Comparison of ENCODE assay signal across 21 cellular contexts in genomic region chr11:71843858-71844257, GRCh38. TPM values are rescaled to one million over a fixed set of nuclear protein-coding genes. Genes with fewer than 3 reads are reported as not detected.
DNase-seq lines count a peak whose midpoint lies in the region; FAIRE-seq lines count a peak whose summit lies in the region.
"Had no signal": no experiment of that assay in that cellular context is flagged by ENCODE, and none has a peak within 500 bp of the region (broad histone marks: within the 10 kb centered on the region; RNA-seq: fewer than 3 reads in every experiment).

No MANE protein-coding gene starts in this region.

- H3K23ac ChIP-seq in neuronal stem cell (ENCODE audit: low read depth, low read length, poor library complexity), result no peak overlapping the region

- no peaks in the 10 kb centered on the region for H3K36me3 ChIP-seq in ES-I3 (ENCODE audit: insufficient read depth, low read length)
- H3K36me3 ChIP-seq in NT2/D1 (ENCODE audit: insufficient read depth, insufficient read length, low read length), result no peaks in the 10 kb centered on the region
- no peaks in the 10 kb centered on the region for H3K36me3 ChIP-seq in neuronal stem cell (replicated peaks in 1 of 2; ENCODE audit: control insufficient read depth in 2 of 2, insufficient read depth in 2 of 2, low read length in 2 of 2)
- H3K36me3 ChIP-seq: BE2C, MG63 had no signal

- H3K27ac ChIP-seq in neuronal stem cell (replicated peaks; ENCODE audit: low read length), result no peak overlapping the region
- H3K27ac ChIP-seq: GM23248 had no signal

- no peak overlapping the region for H2BK120ac ChIP-seq in neuronal stem cell (ENCODE audit: low read depth, low read length)

- H3K9me3 ChIP-seq in ES-I3 (ENCODE audit: control insufficient read depth, insufficient read depth, low read length) (no peaks in the 10 kb centered on the region), NT2/D1 (ENCODE audit: insufficient read depth, low read length) (no peaks in the 10 kb centered on the region), neuronal stem cell (replicated peaks in 1 of 2; ENCODE audit: control insufficient read depth in 2 of 2, insufficient read depth in 1 of 2, low read depth in 1 of 2, low read length in 2 of 2) (no peaks in the 10 kb centered on the region)
- H3K9me3 ChIP-seq: BE2C, MG63 had no signal

- H2AFZ ChIP-seq in neuronal stem cell (ENCODE audit: low read length), result peak overlapping the region; percentile 72
- H2AFZ ChIP-seq: GM23248 had no signal

- no peak overlapping the region for H2AK5ac ChIP-seq in neuronal stem cell (ENCODE audit: low read depth, low read length)

- H3K4me1 ChIP-seq in ES-I3 (ENCODE audit: insufficient read depth, low read length) (0 out of 2 replicates have a peak, but pooled peaks cover 3% of the 10 kb centered on the region), NT2/D1 (ENCODE audit: insufficient read depth, insufficient read length) (no peaks in the 10 kb centered on the region), neuronal stem cell (ENCODE audit: control insufficient read depth in 2 of 2, insufficient read depth in 1 of 2, low read depth in 1 of 2, low read length in 2 of 2) (no peaks in the 10 kb centered on the region)
- H3K4me1 ChIP-seq: BE2C had no signal

- H3K4ac ChIP-seq in neuronal stem cell (ENCODE audit: low read length), result no peak overlapping the region

- H3K4me2 ChIP-seq in neuronal stem cell (ENCODE audit: insufficient read depth, low read length, poor library complexity, severe bottlenecking), result no peak overlapping the region

- H3K18ac ChIP-seq in neuronal stem cell (ENCODE audit: low read length), result peak overlapping the region; percentile 71

- H3K27me3 ChIP-seq in NT2/D1 (ENCODE audit: insufficient read depth, insufficient read length) (no peaks in the 10 kb centered on the region), neuronal stem cell (ENCODE audit: control insufficient read depth in 3 of 3, insufficient read depth in 3 of 3, low read depth in 1 of 3, low read length in 3 of 3) (no peaks in the 10 kb centered on the region)
- H3K27me3 ChIP-seq: BE2C, MG63 had no signal

- DNase-seq in NT2/D1 (ENCODE audit: low read depth, low spot score) (peak; percentile 16), iPS DF 4.7 (ENCODE audit: extremely low read depth, low spot score) (peak; percentile 19), neuronal stem cell (ENCODE audit: low spot score) (no peak), HTR-8/SVneo (ENCODE audit: insufficient read length, low spot score) (no peak), Ammon's horn (ENCODE audit: low spot score) (no peak), amniotic stem cell (lab: John Stamatoyannopoulos, UW) (no peak)
- DNase-seq: BE2C; CD4-positive, CD25-positive, alpha-beta regulatory T cell; COR-L47; GM23248; Kasumi-1; MG63; NCI-H1092; NCI-H1436 treated with DMSO at 0.1 percent for 48 hours; NCI-H2029; NCI-H2171; NCI-H526 treated with DMSO at 0.1 percent for 48 hours had no signal

- peak overlapping the region; percentile 38; the same call in 1 of the 2 replicates for H3K9ac ChIP-seq in ES-I3 (ENCODE audit: low read depth, low read length)
- no peak overlapping the region for H3K9ac ChIP-seq in NT2/D1 (ENCODE audit: insufficient read length, low read depth)
- no peak overlapping the region for H3K9ac ChIP-seq in neuronal stem cell (ENCODE audit: low read depth, low read length, poor library complexity)
- H3K9ac ChIP-seq: GM23248 had no signal

- no peak overlapping the region for H4K8ac ChIP-seq in neuronal stem cell (ENCODE audit: low read depth, low read length)

- no peak overlapping the region for H3K14ac ChIP-seq in neuronal stem cell (ENCODE audit: low read length)

- no peak overlapping the region for H2BK12ac ChIP-seq in neuronal stem cell (ENCODE audit: low read length)

- WGBS in neuronal stem cell (ENCODE audit: extremely low coverage in 2 of 2, insufficient read length in 2 of 2, insufficient replicate concordance in 1 of 2), 2 donors, result no CpG with 5 or more reads among the region's 15 CpGs

- no peak overlapping the region for H2BK5ac ChIP-seq in neuronal stem cell (ENCODE audit: low read length)

- no peaks in the 10 kb centered on the region for H3K79me1 ChIP-seq in neuronal stem cell (ENCODE audit: low read depth, low read length)

- no peak overlapping the region for H2BK15ac ChIP-seq in neuronal stem cell (ENCODE audit: low read length)

- H4K91ac ChIP-seq in neuronal stem cell (ENCODE audit: low read depth, low read length, poor library complexity), result no peak overlapping the region

- H3K4me3 ChIP-seq in NT2/D1 (ENCODE audit: insufficient read length, low read depth) (no peak overlapping the region), neuronal stem cell (ENCODE audit: low read length in 2 of 2) (no peak overlapping the region)
- H3K4me3 ChIP-seq: GM12878, GM23248, MG63 had no signal

- FAIRE-seq in HTR-8/SVneo (lab: Jason Lieb, UNC), result no peak
- FAIRE-seq: GM12878, RCC 7860 had no signal

RNA-seq across cellular contexts. Expression of gene DEFB108B, which starts 10.9 kb away (rescaled TPM):
- not detected for polyA plus RNA-seq in neuronal stem cell (2013, experiment 1 of 2)
- not detected for polyA plus RNA-seq in neuronal stem cell (2013, experiment 2 of 2)
- polyA plus RNA-seq: CD4-positive, CD25-positive, alpha-beta regulatory T cell; GM12878; GM23248; IgD-negative memory B cell had no signal

RNA-seq across cellular contexts. Expression of gene DEFB131B, which starts 34.4 kb away (rescaled TPM):
- polyA plus RNA-seq in neuronal stem cell (2013, experiment 1 of 2), result not detected
- polyA plus RNA-seq in neuronal stem cell (2013, experiment 2 of 2), result not detected
- polyA plus RNA-seq: CD4-positive, CD25-positive, alpha-beta regulatory T cell; GM12878; GM23248; IgD-negative memory B cell had no signal

Comparison
In these comparisons a context has a peak if more than half of its experiments do, and no peak if none do; other contexts are left out.
1. DNase-seq: peak in NT2/D1 (single experiment) and iPS DF 4.7 (single experiment); none in neuronal stem cell (single experiment), HTR-8/SVneo (single experiment), Ammon's horn (single experiment) and amniotic stem cell (single experiment).